Comparison of ENCODE assay signal across 9 cellular contexts in genomic region chr10:101120884-101121660, GRCh38. TPM values are rescaled to one million over a fixed set of nuclear protein-coding genes. Genes with fewer than 3 reads are reported as not detected.
DNase-seq lines count a peak whose midpoint lies in the region; ATAC-seq, FAIRE-seq and TF ChIP-seq lines count a peak whose summit lies in the region.
"Had no signal": no experiment of that assay in that cellular context is flagged by ENCODE, and none has a peak within 500 bp of the region (broad histone marks: within the 10 kb centered on the region; RNA-seq: fewer than 3 reads in every experiment).

No MANE protein-coding gene starts in this region.

- H3K4me2 ChIP-seq in endothelial cell of umbilical vein (ENCODE audit: insufficient read depth, low read length): peak overlapping the region; percentile 69

- in situ Hi-C loops in GM13977 (cut with MboI; ENCODE audit: low pct_unique_long_range_greater_than_20kb, low sequenced_read_pairs, unreplicated experiment): no loop called here

- no peaks in the 10 kb centered on the region for H3K36me3 Mint-ChIP-seq in T-cell

- no TSS peak for BruUV-seq in endothelial cell of umbilical vein (replicated peaks; lab: Mats Ljungman, UMichigan)

- peak overlapping the region in 2 of 3 experiments; percentile 32 to 40 for H3K4me3 ChIP-seq in endothelial cell of umbilical vein (replicated peaks in 1 of 3; ENCODE audit: insufficient read depth in 1 of 3, low read depth in 1 of 3, low read length in 3 of 3)
- H3K4me3 ChIP-seq: K562 had no signal

- DNase-seq in GM13977 (ENCODE audit: low spot score) (peak; percentile 60), T-cell (peak in 30 of 34 experiments; percentile 16 to 59 (median 40)), endothelial cell of umbilical vein (ENCODE audit: low read depth, low spot score) (no peak), omental fat pad (ENCODE audit: low spot score) (no peak), AG08395 (ENCODE audit: low spot score) (no peak), DMS114 treated with DMSO at 0.1 percent for 48 hours (lab: John Stamatoyannopoulos, UW; ENCODE audit: unreplicated experiment) (no peak)

- H3K27me3 Mint-ChIP-seq in T-cell: peaks cover 40 to 53% of the 10 kb centered on the region in 2 donors

- peak overlapping the region; percentile 21 for H2AFZ ChIP-seq in endothelial cell of umbilical vein (ENCODE audit: low read depth, low read length)

- peak overlapping the region; percentile 77 to 86 for H3K27ac Mint-ChIP-seq in T-cell

- H3K4me1 ChIP-seq in endothelial cell of umbilical vein (ENCODE audit: control insufficient read depth, extremely low read depth, insufficient read depth, low read length): no peaks in the 10 kb centered on the region

- no peak for FAIRE-seq in endothelial cell of umbilical vein (lab: Jason Lieb, UNC)
- FAIRE-seq: K562 had no signal

- no peaks in the 10 kb centered on the region for H3K36me3 ChIP-seq in endothelial cell of umbilical vein (ENCODE audit: control insufficient read depth in 2 of 2, extremely low read depth in 1 of 2, insufficient read depth in 2 of 2, low read length in 2 of 2)

- H3K9me1 ChIP-seq in endothelial cell of umbilical vein (replicated peaks; ENCODE audit: control insufficient read depth, extremely low read depth, insufficient read depth, low read length): no peaks in the 10 kb centered on the region

- TF ChIP-seq CTCF in GM13977 (IDR thresholded peaks at IDR 0.05; ENCODE audit: extremely low read depth, insufficient read depth, missing control alignments): no peak
- no peak for TF ChIP-seq CTCF in endothelial cell of umbilical vein (IDR thresholded peaks at IDR 0.05; ENCODE audit: extremely low read depth in 1 of 2, insufficient read depth in 1 of 2, low read depth in 1 of 2, low read length in 2 of 2)
- no peak for TF ChIP-seq CTCF in omental fat pad (IDR thresholded peaks at IDR 0.05)

- peaks cover 27 to 33% (median 31%) of the 10 kb centered on the region in 3 donors for H3K4me1 Mint-ChIP-seq in T-cell

- peaks cover 69 to 82% of the 10 kb centered on the region in 2 experiments for H3K27me3 ChIP-seq in endothelial cell of umbilical vein (ENCODE audit: control insufficient read depth in 2 of 2, insufficient read depth in 2 of 2, low read length in 2 of 2)

- no peak overlapping the region for H3K27ac ChIP-seq in endothelial cell of umbilical vein (ENCODE audit: insufficient read depth, low read depth, low read length)

- no peak overlapping the region for H3K9ac ChIP-seq in endothelial cell of umbilical vein (replicated peaks; ENCODE audit: extremely low read depth, insufficient read depth, low read length)

- POLR2A ChIA-PET in T-cell (lab: Charles Lee): no interaction called here
- POLR2A ChIA-PET in endothelial cell of umbilical vein (lab: Charles Lee): no interaction called here

- no peaks in the 10 kb centered on the region for H3K79me2 ChIP-seq in endothelial cell of umbilical vein (ENCODE audit: control insufficient read depth, insufficient read depth, low read length)

- dilution Hi-C loops in endothelial cell of umbilical vein (cut with MboI; ENCODE audit: extremely low pct_ligation_motif_present, low sequenced_read_pairs): no loop called here

- CTCF ChIA-PET in T-cell (lab: Charles Lee) (interaction anchor here in 1 of 2 donors (0.9 kb wide), 1 partner anchor 21 kb away, joined by 3 read pairs; no protein-coding TSS in a partner anchor), endothelial cell of umbilical vein (lab: Charles Lee) (interaction anchor here (1.1 to 1.9 kb wide), 2 partner anchors 21 to 26 kb away, joined by 4 to 12 read pairs; no protein-coding TSS in a partner anchor)

- TF ChIP-seq POLR2A in endothelial cell of umbilical vein (IDR thresholded peaks at IDR 0.05; ENCODE audit: low read depth, low read length): no peak

- peak overlapping the region; percentile 88 to 94 (median 93) for H3K4me3 Mint-ChIP-seq in T-cell

- H4K20me1 ChIP-seq in endothelial cell of umbilical vein (replicated peaks; ENCODE audit: control insufficient read depth, extremely low read depth, insufficient read depth, low read length): no peaks in the 10 kb centered on the region

- peak; percentile 86 to 90 (median 88) for ATAC-seq in T-cell (replicated peaks in 1 of 4)
- peak; percentile 30 for ATAC-seq in omental fat pad (ENCODE audit: low FRiP score)
- no peak for ATAC-seq in HG03378 (IDR thresholded peaks at IDR 0.05; ENCODE audit: unreplicated experiment)
- no peak for ATAC-seq in HG02981 (IDR thresholded peaks at IDR 0.05; ENCODE audit: unreplicated experiment)
- ATAC-seq: K562 had no signal

- intact Hi-C loops in endothelial cell of umbilical vein (cut with micrococcal nuclease): no loop called here

- H3K9me3 Mint-ChIP-seq in T-cell: no peaks in the 10 kb centered on the region

- H3K9me3 ChIP-seq in endothelial cell of umbilical vein (replicated peaks; ENCODE audit: control insufficient read depth, insufficient read depth, low read length): no peaks in the 10 kb centered on the region

TF ChIP-seq in endothelial cell of umbilical vein, 7 proteins besides CTCF, POLR2A, EP300 and RAD21:
- TF ChIP-seq GATA2 (IDR thresholded peaks at IDR 0.05; ENCODE audit: insufficient read depth, insufficient read length, low read depth, low read length) (no peak), POLR2AphosphoS5 (IDR thresholded peaks at IDR 0.05; ENCODE audit: insufficient read depth, low read depth, low read length) (no peak), EZH2 (IDR thresholded peaks at IDR 0.05; ENCODE audit: borderline replicate concordance, low read depth, low read length, severe bottlenecking) (peak; percentile 77)

RNA-seq across cellular contexts. Expression of gene TLX1, which starts 10.0 kb away (rescaled TPM):
- total RNA-seq in T-cell: not detected
- total RNA-seq in endothelial cell of umbilical vein: not detected in 2 replicates
- 0.10 TPM in 1 of 2 replicates, not detected in the other for polyA plus RNA-seq in endothelial cell of umbilical vein
- polyA plus RNA-seq in endothelial cell of umbilical vein (2011; cell fraction: cytosol; rRNA removed): 0.03 TPM in 2 replicates
- 0.07 TPM in 1 of 2 replicates, not detected in the other for polyA plus RNA-seq in endothelial cell of umbilical vein (2011; cell fraction: nucleus; rRNA removed)
- not detected in 2 replicates for polyA plus RNA-seq in endothelial cell of umbilical vein (2012)
- 0.44 TPM in 1 of 2 replicates, not detected in the other for polyA minus RNA-seq in endothelial cell of umbilical vein
- polyA minus RNA-seq in endothelial cell of umbilical vein (2011; cell fraction: cytosol; rRNA and poly(A)+ RNA removed): not detected
- polyA minus RNA-seq in endothelial cell of umbilical vein (2011; cell fraction: nucleus; rRNA and poly(A)+ RNA removed): not detected in 2 replicates
- total RNA-seq in omental fat pad: not detected

RNA-seq across cellular contexts. Expression of gene KAZALD1, which starts 59.3 kb away (rescaled TPM):
- total RNA-seq in T-cell: under 1 TPM in 2 of 5 donors, not detected in 3; 0.19 to 0.29 TPM
- total RNA-seq in endothelial cell of umbilical vein: 2.9 and 3.3 TPM in 2 replicates
- 3.0 TPM in 2 replicates for polyA plus RNA-seq in endothelial cell of umbilical vein
- 2.0 and 2.7 TPM in 2 replicates for polyA plus RNA-seq in endothelial cell of umbilical vein (2011; cell fraction: cytosol; rRNA removed)
- polyA plus RNA-seq in endothelial cell of umbilical vein (2011; cell fraction: nucleus; rRNA removed): 2.5 and 3.7 TPM in 2 replicates
- 0.44 and 0.63 TPM in 2 replicates for polyA plus RNA-seq in endothelial cell of umbilical vein (2012)
- polyA minus RNA-seq in endothelial cell of umbilical vein: 2.7 and 2.8 TPM in 2 replicates
- 27.1 TPM for polyA minus RNA-seq in endothelial cell of umbilical vein (2011; cell fraction: cytosol; rRNA and poly(A)+ RNA removed)
- polyA minus RNA-seq in endothelial cell of umbilical vein (2011; cell fraction: nucleus; rRNA and poly(A)+ RNA removed): 0.91 and 1.1 TPM in 2 replicates
- total RNA-seq in omental fat pad: 10 to 100 TPM in 1 of 4 donors, 1 to 10 TPM in 2, under 1 TPM in 1; 0.72 to 15.0 (median 1.6) TPM

Comparison
In these comparisons a context has a peak if more than half of its experiments do, and no peak if none do; other contexts are left out.
1. DNase-seq: peak in GM13977 (single experiment) and T-cell (30 of 34); none in endothelial cell of umbilical vein (single experiment), omental fat pad (single experiment), AG08395 (single experiment) and DMS114 treated with DMSO at 0.1 percent for 48 hours (single experiment).
2. ATAC-seq: peak in T-cell (4 of 4) and omental fat pad (single experiment); none in HG03378 (single experiment) and HG02981 (single experiment).